Comparison of ENCODE assay signal across 30 cellular contexts in the genomic region with DNA sequence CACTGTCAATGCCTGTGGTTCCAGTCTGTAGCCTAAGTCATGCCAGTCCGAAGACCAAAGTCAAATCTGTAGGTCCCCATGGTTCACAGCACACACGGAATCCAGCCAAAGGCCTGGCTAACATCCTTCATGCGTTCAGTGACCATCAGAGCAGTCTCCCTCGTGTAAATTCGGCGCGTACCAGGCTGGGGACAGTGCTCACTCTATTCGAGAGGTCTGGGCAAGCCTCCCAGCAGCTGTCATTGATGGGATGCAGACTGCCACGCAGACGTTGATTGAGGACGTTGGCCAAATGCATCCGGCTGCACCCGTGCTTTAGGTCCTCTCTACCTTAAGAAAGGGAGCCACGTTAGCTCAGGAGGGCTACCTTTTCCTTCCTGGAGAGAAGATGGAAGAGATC.
"Had no signal": no experiment of that assay in that cellular context is flagged by ENCODE, and none has a peak within 500 bp of the region (broad histone marks: within the 10 kb centered on the region; RNA-seq: fewer than 3 reads in every experiment).

No MANE protein-coding gene starts in this region.

- H3K4me1 Mint-ChIP-seq: neural crest cell, T-helper 17 cell had no signal

- H3K36me3 ChIP-seq: uterus had no signal

- H3K27me3 Mint-ChIP-seq: activated CD4-positive, alpha-beta memory T cell treated with anti-CD3 and anti-CD28 coated beads for 36 hours; type B pancreatic cell had no signal

- DNase-seq: activated CD4-positive, alpha-beta memory T cell treated with anti-CD3 and anti-CD28 coated beads for 36 hours; activated CD4-positive, alpha-beta T cell treated with anti-CD3 and anti-CD28 coated beads, Interleukin-2, amount 10 ng/mL, durations not matched to agents 24 days and 14 days; activated CD8-positive, alpha-beta memory T cell treated with anti-CD3 and anti-CD28 coated beads, Interleukin-2, amount 50 U/mL, for 4 hours; activated effector memory CD4-positive, alpha-beta T cell treated with anti-CD3 and anti-CD28 coated beads, Interleukin-2, amount 50 U/mL, for 16 hours; activated naive CD4-positive, alpha-beta T cell treated with anti-CD3 and anti-CD28 coated beads for 36 hours; activated naive CD8-positive, alpha-beta T cell treated with anti-CD3 and anti-CD28 coated beads, Interleukin-2, amount 10 ng/mL, durations not matched to agents 7 days and 5 days; activated T-cell treated with anti-CD3 and anti-CD28 coated beads, Interleukin-2, amount 50 U/mL, for 1 hour; brain microvascular endothelial cell; cortex of kidney; foreskin fibroblast; kidney glomerular epithelial cell; mammary epithelial cell; naive thymus-derived CD4-positive, alpha-beta T cell; occipital lobe; right lobe of liver; stimulated activated CD4-positive, alpha-beta T cell treated with anti-CD3 and anti-CD28 coated beads, Interleukin-12 subunit alpha, Interleukin-12 subunit beta, amount 100 ng/mL, for 4 hours; stimulated activated CD4-positive, alpha-beta T cell treated with anti-CD3 and anti-CD28 coated beads, Interleukin-4, amount 100 ng/mL, for 1 hour; T-helper 17 cell; T1000; uterus; WERI-Rb-1 had no signal

- ATAC-seq: activated CD4-positive, CD25-positive, alpha-beta regulatory T cell treated with anti-CD3 and anti-CD28 coated beads, Interleukin-2, amount 50 U/mL, for 24 hours; esophagus mucosa; naive thymus-derived CD4-positive, alpha-beta T cell; right lobe of liver; T-helper 17 cell had no signal

- H3K27ac Mint-ChIP-seq: activated CD4-positive, alpha-beta memory T cell treated with anti-CD3 and anti-CD28 coated beads for 36 hours; activated CD4-positive, alpha-beta T cell treated with anti-CD3 and anti-CD28 coated beads, Interleukin-2, amount 10 ng/mL, durations not matched to agents 24 days and 14 days; activated naive CD4-positive, alpha-beta T cell treated with anti-CD3 and anti-CD28 coated beads for 36 hours; activated T-helper 1 cell treated with anti-CD3 and anti-CD28 coated beads, Interleukin-12 subunit alpha, Interleukin-12 subunit beta, Interleukin-2, Interleukin-4 antibody, amounts not matched to agents 30 ng/mL and 10 ng/mL and 1 ng/mL, durations not matched to agents 14 hours and 24 hours and 36 hours; mesothelial cell of epicardium; naive thymus-derived CD4-positive, alpha-beta T cell; stimulated activated naive CD8-positive, alpha-beta T cell treated with anti-CD3 and anti-CD28 coated beads, Interleukin-15, Interleukin-2, amounts not matched to agents 100 ng/mL and 50 ng/mL, for 24 hours; T-helper 17 cell; type B pancreatic cell had no signal

- H3K9me3 ChIP-seq: ascending aorta, right lobe of liver, thoracic aorta, uterus had no signal

- H3K36me3 Mint-ChIP-seq: activated naive CD8-positive, alpha-beta T cell treated with anti-CD3 and anti-CD28 coated beads, Interleukin-2, amount 10 ng/mL, durations not matched to agents 7 days and 5 days had no signal

- H3K9me3 Mint-ChIP-seq: activated CD4-positive, alpha-beta memory T cell treated with anti-CD3 and anti-CD28 coated beads for 36 hours; activated CD4-positive, alpha-beta T cell treated with anti-CD3 and anti-CD28 coated beads, Interleukin-2, amount 10 ng/mL, durations not matched to agents 24 days and 14 days; activated naive CD4-positive, alpha-beta T cell treated with anti-CD3 and anti-CD28 coated beads for 36 hours; activated naive CD8-positive, alpha-beta T cell treated with anti-CD3 and anti-CD28 coated beads, Interleukin-2, amount 10 ng/mL, durations not matched to agents 7 days and 5 days; activated T-helper 1 cell treated with anti-CD3 and anti-CD28 coated beads, Interleukin-12 subunit alpha, Interleukin-12 subunit beta, Interleukin-2, Interleukin-4 antibody, amounts not matched to agents 30 ng/mL and 10 ng/mL and 1 ng/mL, durations not matched to agents 14 hours and 24 hours and 36 hours; mesothelial cell of epicardium; naive thymus-derived CD4-positive, alpha-beta T cell; neural crest cell; stimulated activated naive CD8-positive, alpha-beta T cell treated with anti-CD3 and anti-CD28 coated beads, Interleukin-15, Interleukin-2, amounts not matched to agents 100 ng/mL and 50 ng/mL, for 24 hours; type B pancreatic cell had no signal

- H3K4me1 ChIP-seq: ascending aorta, uterus had no signal

- H3K4me3 ChIP-seq: ascending aorta, right lobe of liver, thoracic aorta, uterus had no signal

- H3K27ac ChIP-seq: ascending aorta, brain microvascular endothelial cell, right lobe of liver, thoracic aorta, uterus, WERI-Rb-1 had no signal

- H3K4me3 Mint-ChIP-seq: activated CD4-positive, alpha-beta memory T cell treated with anti-CD3 and anti-CD28 coated beads for 36 hours; activated CD4-positive, alpha-beta T cell treated with anti-CD3 and anti-CD28 coated beads, Interleukin-2, amount 10 ng/mL, durations not matched to agents 24 days and 14 days; activated naive CD4-positive, alpha-beta T cell treated with anti-CD3 and anti-CD28 coated beads for 36 hours; activated naive CD8-positive, alpha-beta T cell treated with anti-CD3 and anti-CD28 coated beads, Interleukin-2, amount 10 ng/mL, durations not matched to agents 7 days and 5 days; activated T-helper 1 cell treated with anti-CD3 and anti-CD28 coated beads, Interleukin-12 subunit alpha, Interleukin-12 subunit beta, Interleukin-2, Interleukin-4 antibody, amounts not matched to agents 30 ng/mL and 10 ng/mL and 1 ng/mL, durations not matched to agents 14 hours and 24 hours and 36 hours; mesothelial cell of epicardium; naive thymus-derived CD4-positive, alpha-beta T cell; neural crest cell; stimulated activated naive CD8-positive, alpha-beta T cell treated with anti-CD3 and anti-CD28 coated beads, Interleukin-15, Interleukin-2, amounts not matched to agents 100 ng/mL and 50 ng/mL, for 24 hours; T-helper 17 cell; type B pancreatic cell had no signal

- H3K27me3 ChIP-seq: ascending aorta, brain microvascular endothelial cell, right lobe of liver, uterus had no signal
